ENCODE assay signal across 2 cellular contexts in the genomic region with DNA sequence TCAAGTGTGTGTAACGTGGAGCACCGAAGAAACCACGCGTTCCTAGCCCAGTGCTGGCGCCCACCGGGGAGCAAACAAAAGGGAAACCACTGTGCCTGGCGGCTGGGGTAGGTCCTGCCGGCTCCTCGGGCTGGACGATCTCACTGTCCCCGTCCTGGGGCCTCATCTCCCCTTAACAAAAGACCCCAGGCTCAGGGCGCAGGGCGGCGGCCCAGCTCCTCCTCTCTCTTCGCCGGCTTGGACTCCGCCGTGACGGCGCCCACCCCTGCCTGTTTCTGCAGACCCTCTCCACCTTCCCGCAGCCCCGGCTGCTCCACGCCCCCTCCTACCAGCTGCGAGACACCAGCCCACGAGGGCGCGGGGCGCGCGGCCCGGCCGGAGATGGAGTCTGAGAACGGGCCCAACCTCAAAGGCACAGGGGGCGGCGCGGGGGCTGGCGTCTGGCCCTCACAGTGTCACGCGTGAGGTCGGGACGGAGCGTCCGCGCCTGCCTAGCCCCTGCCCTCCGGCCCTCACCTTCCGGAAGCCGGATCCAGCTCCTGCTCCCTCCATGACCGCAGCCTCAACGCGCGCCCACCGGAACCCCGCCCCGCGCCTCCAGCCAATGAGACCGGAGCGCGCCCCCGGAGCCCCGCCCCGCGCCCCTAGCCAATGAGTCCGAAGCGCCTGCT.
TF ChIP-seq lines count a peak whose summit lies in the region.

A gene (minus strand): TSS at position 569 of the 671 bp plus-strand sequence. CDS start 17 bp downstream, at position 552.

TF ChIP-seq in K562, 482 proteins besides CTCF, POLR2A, EP300 and RAD21 (continued from another document and continues in another):
- TF ChIP-seq, protein P1, sequence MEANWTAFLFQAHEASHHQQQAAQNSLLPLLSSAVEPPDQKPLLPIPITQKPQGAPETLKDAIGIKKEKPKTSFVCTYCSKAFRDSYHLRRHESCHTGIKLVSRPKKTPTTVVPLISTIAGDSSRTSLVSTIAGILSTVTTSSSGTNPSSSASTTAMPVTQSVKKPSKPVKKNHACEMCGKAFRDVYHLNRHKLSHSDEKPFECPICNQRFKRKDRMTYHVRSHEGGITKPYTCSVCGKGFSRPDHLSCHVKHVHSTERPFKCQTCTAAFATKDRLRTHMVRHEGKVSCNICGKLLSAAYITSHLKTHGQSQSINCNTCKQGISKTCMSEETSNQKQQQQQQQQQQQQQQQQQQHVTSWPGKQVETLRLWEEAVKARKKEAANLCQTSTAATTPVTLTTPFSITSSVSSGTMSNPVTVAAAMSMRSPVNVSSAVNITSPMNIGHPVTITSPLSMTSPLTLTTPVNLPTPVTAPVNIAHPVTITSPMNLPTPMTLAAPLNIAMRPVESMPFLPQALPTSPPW (CRISPR knock-in tag; IDR thresholded peaks at IDR 0.05), result no peak; the same call in 1 of the 2 replicates
- peak; percentile 1; the same call in 1 of the 2 replicates for TF ChIP-seq ELF1 (tag; IDR thresholded peaks at IDR 0.05)
- TF ChIP-seq TCFL5 (CRISPR knock-in tag; conservative IDR thresholded peaks at IDR 0.05), result no peak
- peak; percentile 60 for TF ChIP-seq HNRNPK (IDR thresholded peaks at IDR 0.05; ENCODE audit: low read depth, low read length, poor library complexity, severe bottlenecking)
- TF ChIP-seq ETV5 (CRISPR knock-in tag; IDR thresholded peaks at IDR 0.05; ENCODE audit: low read depth), result peak; percentile 76; the same call in 1 of the 2 replicates
- TF ChIP-seq, protein P2, sequence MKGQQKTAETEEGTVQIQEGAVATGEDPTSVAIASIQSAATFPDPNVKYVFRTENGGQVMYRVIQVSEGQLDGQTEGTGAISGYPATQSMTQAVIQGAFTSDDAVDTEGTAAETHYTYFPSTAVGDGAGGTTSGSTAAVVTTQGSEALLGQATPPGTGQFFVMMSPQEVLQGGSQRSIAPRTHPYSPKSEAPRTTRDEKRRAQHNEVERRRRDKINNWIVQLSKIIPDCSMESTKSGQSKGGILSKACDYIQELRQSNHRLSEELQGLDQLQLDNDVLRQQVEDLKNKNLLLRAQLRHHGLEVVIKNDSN (CRISPR knock-in tag; IDR thresholded peaks at IDR 0.05), result no peak
- TF ChIP-seq FIP1L1 (IDR thresholded peaks at IDR 0.05; ENCODE audit: low read depth, low read length, poor library complexity, severe bottlenecking), result peak; percentile 30
- 0 out of 4 replicates have a peak, but pooled peaks of 1 of the 2 experiments have one; percentile 14 for TF ChIP-seq TEAD1 (CRISPR knock-in tag; IDR thresholded peaks at IDR 0.05)
- peak; percentile 24 for TF ChIP-seq TBP (optimal IDR thresholded peaks at IDR 0.05; ENCODE audit: low read depth, low read length)
- TF ChIP-seq, protein P3, sequence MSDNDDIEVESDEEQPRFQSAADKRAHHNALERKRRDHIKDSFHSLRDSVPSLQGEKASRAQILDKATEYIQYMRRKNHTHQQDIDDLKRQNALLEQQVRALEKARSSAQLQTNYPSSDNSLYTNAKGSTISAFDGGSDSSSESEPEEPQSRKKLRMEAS (CRISPR knock-in tag; IDR thresholded peaks at IDR 0.05), result peak; percentile 66; the same call in 1 of the 2 replicates
- peak; percentile 88 for TF ChIP-seq SAP30 (IDR thresholded peaks at IDR 0.05; ENCODE audit: borderline replicate concordance, insufficient read depth, low read depth, low read length, poor library complexity, severe bottlenecking)
- TF ChIP-seq ZNF695 (CRISPR knock-in tag; IDR thresholded peaks at IDR 0.05), result no peak
- TF ChIP-seq, protein P4, sequence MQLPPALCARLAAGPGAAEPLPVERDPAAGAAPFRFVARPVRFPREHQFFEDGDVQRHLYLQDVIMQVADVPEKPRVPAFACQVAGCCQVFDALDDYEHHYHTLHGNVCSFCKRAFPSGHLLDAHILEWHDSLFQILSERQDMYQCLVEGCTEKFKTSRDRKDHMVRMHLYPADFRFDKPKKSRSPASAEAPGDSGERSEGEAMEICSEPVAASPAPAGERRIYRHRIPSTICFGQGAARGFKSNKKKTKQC (CRISPR knock-in tag; IDR thresholded peaks at IDR 0.05), result peak; percentile 79
- TF ChIP-seq MYC (IDR thresholded peaks at IDR 0.05; ENCODE audit: low read depth, low read length), result no peak
- TF ChIP-seq MYC (CRISPR knock-in tag; IDR thresholded peaks at IDR 0.05; ENCODE audit: borderline replicate concordance, low read depth), result peak; percentile 71; the same call in 1 of the 2 replicates
- no peak for TF ChIP-seq KAT8 (IDR thresholded peaks at IDR 0.05; ENCODE audit: low read depth)
- peak; percentile 48; the same call in 1 of the 2 replicates for TF ChIP-seq ESRRA (IDR thresholded peaks at IDR 0.05; ENCODE audit: borderline replicate concordance, low read depth)
- TF ChIP-seq DIDO1 (tag; IDR thresholded peaks at IDR 0.05; ENCODE audit: low read depth), result no peak
- TF ChIP-seq THRAP3 (IDR thresholded peaks at IDR 0.05; ENCODE audit: borderline replicate concordance), result no peak
- TF ChIP-seq POLR2B (IDR thresholded peaks at IDR 0.05; ENCODE audit: low read depth, partially characterized antibody), result peak; percentile 39
- TF ChIP-seq, protein P5, sequence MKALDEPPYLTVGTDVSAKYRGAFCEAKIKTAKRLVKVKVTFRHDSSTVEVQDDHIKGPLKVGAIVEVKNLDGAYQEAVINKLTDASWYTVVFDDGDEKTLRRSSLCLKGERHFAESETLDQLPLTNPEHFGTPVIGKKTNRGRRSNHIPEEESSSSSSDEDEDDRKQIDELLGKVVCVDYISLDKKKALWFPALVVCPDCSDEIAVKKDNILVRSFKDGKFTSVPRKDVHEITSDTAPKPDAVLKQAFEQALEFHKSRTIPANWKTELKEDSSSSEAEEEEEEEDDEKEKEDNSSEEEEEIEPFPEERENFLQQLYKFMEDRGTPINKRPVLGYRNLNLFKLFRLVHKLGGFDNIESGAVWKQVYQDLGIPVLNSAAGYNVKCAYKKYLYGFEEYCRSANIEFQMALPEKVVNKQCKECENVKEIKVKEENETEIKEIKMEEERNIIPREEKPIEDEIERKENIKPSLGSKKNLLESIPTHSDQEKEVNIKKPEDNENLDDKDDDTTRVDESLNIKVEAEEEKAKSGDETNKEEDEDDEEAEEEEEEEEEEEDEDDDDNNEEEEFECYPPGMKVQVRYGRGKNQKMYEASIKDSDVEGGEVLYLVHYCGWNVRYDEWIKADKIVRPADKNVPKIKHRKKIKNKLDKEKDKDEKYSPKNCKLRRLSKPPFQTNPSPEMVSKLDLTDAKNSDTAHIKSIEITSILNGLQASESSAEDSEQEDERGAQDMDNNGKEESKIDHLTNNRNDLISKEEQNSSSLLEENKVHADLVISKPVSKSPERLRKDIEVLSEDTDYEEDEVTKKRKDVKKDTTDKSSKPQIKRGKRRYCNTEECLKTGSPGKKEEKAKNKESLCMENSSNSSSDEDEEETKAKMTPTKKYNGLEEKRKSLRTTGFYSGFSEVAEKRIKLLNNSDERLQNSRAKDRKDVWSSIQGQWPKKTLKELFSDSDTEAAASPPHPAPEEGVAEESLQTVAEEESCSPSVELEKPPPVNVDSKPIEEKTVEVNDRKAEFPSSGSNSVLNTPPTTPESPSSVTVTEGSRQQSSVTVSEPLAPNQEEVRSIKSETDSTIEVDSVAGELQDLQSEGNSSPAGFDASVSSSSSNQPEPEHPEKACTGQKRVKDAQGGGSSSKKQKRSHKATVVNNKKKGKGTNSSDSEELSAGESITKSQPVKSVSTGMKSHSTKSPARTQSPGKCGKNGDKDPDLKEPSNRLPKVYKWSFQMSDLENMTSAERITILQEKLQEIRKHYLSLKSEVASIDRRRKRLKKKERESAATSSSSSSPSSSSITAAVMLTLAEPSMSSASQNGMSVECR (CRISPR knock-in tag; IDR thresholded peaks at IDR 0.05), result peak; percentile 97
- TF ChIP-seq RBFOX2 (IDR thresholded peaks at IDR 0.05; ENCODE audit: low read depth, low read length), result peak; percentile 82
- TF ChIP-seq TAF9B (IDR thresholded peaks at IDR 0.05; ENCODE audit: partially characterized antibody), result no peak
- TF ChIP-seq SUPT5H (IDR thresholded peaks at IDR 0.05), result peak; percentile 64

TF ChIP-seq in HepG2, 621 proteins besides CTCF, POLR2A, EP300 and RAD21 (continued from another document and continues in another):
- TF ChIP-seq, protein P6, sequence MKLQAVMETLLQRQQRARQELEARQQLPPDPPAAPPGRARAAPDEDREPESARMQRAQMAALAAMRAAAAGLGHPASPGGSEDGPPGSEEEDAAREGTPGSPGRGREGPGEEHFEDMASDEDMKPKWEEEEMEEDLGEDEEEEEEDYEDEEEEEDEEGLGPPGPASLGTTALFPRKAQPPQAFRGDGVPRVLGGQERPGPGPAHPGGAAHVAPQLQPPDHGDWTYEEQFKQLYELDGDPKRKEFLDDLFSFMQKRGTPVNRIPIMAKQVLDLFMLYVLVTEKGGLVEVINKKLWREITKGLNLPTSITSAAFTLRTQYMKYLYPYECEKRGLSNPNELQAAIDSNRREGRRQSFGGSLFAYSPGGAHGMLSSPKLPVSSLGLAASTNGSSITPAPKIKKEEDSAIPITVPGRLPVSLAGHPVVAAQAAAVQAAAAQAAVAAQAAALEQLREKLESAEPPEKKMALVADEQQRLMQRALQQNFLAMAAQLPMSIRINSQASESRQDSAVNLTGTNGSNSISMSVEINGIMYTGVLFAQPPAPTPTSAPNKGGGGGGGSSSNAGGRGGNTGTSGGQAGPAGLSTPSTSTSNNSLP (IDR thresholded peaks at IDR 0.05; ENCODE audit: low read depth, low read length), result no peak
- TF ChIP-seq ZNF777 (CRISPR knock-in tag; IDR thresholded peaks at IDR 0.05) (peak; percentile 43; the same call in 1 of the 2 replicates), SMARCE1 (IDR thresholded peaks at IDR 0.05; ENCODE audit: borderline replicate concordance) (no peak), TBX2 (CRISPR knock-in tag; IDR thresholded peaks at IDR 0.05; ENCODE audit: borderline replicate concordance) (peak; percentile 41; the same call in 1 of the 2 replicates), ZKSCAN8 (CRISPR knock-in tag; IDR thresholded peaks at IDR 0.05; ENCODE audit: borderline replicate concordance) (no peak; the same call in 1 of the 2 replicates), ZNF101 (CRISPR knock-in tag; IDR thresholded peaks at IDR 0.05; ENCODE audit: borderline replicate concordance, low read depth) (peak; percentile 68; the same call in 1 of the 2 replicates), PHF8 (CRISPR knock-in tag; IDR thresholded peaks at IDR 0.05) (peak; percentile 73), IKZF1 (IDR thresholded peaks at IDR 0.05) (no peak), ZNF432 (CRISPR knock-in tag; IDR thresholded peaks at IDR 0.05; ENCODE audit: borderline replicate concordance) (no peak), ZNF331 (CRISPR knock-in tag; IDR thresholded peaks at IDR 0.05) (0 out of 2 replicates have a peak, but pooled peaks have one; percentile 21), ZNF484 (CRISPR knock-in tag; IDR thresholded peaks at IDR 0.05; ENCODE audit: borderline replicate concordance, low read depth) (peak; percentile 89), RNF2 (conservative IDR thresholded peaks at IDR 0.05; ENCODE audit: low read depth) (no peak), WIZ (CRISPR knock-in tag; IDR thresholded peaks at IDR 0.05) (0 out of 2 replicates have a peak, but pooled peaks have one; percentile 73)
- TF ChIP-seq, protein P7, sequence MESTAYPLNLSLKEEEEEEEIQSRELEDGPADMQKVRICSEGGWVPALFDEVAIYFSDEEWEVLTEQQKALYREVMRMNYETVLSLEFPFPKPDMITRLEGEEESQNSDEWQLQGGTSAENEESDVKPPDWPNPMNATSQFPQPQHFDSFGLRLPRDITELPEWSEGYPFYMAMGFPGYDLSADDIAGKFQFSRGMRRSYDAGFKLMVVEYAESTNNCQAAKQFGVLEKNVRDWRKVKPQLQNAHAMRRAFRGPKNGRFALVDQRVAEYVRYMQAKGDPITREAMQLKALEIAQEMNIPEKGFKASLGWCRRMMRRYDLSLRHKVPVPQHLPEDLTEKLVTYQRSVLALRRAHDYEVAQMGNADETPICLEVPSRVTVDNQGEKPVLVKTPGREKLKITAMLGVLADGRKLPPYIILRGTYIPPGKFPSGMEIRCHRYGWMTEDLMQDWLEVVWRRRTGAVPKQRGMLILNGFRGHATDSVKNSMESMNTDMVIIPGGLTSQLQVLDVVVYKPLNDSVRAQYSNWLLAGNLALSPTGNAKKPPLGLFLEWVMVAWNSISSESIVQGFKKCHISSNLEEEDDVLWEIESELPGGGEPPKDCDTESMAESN (CRISPR knock-in tag; conservative IDR thresholded peaks at IDR 0.05), result no peak; the same call in 1 of the 2 replicates
- TF ChIP-seq, protein P8, sequence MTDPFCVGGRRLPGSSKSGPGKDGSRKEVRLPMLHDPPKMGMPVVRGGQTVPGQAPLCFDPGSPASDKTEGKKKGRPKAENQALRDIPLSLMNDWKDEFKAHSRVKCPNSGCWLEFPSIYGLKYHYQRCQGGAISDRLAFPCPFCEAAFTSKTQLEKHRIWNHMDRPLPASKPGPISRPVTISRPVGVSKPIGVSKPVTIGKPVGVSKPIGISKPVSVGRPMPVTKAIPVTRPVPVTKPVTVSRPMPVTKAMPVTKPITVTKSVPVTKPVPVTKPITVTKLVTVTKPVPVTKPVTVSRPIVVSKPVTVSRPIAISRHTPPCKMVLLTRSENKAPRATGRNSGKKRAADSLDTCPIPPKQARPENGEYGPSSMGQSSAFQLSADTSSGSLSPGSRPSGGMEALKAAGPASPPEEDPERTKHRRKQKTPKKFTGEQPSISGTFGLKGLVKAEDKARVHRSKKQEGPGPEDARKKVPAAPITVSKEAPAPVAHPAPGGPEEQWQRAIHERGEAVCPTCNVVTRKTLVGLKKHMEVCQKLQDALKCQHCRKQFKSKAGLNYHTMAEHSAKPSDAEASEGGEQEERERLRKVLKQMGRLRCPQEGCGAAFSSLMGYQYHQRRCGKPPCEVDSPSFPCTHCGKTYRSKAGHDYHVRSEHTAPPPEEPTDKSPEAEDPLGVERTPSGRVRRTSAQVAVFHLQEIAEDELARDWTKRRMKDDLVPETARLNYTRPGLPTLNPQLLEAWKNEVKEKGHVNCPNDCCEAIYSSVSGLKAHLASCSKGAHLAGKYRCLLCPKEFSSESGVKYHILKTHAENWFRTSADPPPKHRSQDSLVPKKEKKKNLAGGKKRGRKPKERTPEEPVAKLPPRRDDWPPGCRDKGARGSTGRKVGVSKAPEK (CRISPR knock-in tag; IDR thresholded peaks at IDR 0.05; ENCODE audit: borderline replicate concordance), result peak; percentile 66; the same call in 1 of the 2 replicates
- TF ChIP-seq, protein P9, sequence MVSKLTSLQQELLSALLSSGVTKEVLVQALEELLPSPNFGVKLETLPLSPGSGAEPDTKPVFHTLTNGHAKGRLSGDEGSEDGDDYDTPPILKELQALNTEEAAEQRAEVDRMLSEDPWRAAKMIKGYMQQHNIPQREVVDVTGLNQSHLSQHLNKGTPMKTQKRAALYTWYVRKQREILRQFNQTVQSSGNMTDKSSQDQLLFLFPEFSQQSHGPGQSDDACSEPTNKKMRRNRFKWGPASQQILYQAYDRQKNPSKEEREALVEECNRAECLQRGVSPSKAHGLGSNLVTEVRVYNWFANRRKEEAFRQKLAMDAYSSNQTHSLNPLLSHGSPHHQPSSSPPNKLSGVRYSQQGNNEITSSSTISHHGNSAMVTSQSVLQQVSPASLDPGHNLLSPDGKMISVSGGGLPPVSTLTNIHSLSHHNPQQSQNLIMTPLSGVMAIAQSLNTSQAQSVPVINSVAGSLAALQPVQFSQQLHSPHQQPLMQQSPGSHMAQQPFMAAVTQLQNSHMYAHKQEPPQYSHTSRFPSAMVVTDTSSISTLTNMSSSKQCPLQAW (CRISPR knock-in tag; IDR thresholded peaks at IDR 0.05), result no peak; the same call in 1 of the 2 replicates
